16 cellular contexts compared by ENCODE assay signal in the genomic region with DNA sequence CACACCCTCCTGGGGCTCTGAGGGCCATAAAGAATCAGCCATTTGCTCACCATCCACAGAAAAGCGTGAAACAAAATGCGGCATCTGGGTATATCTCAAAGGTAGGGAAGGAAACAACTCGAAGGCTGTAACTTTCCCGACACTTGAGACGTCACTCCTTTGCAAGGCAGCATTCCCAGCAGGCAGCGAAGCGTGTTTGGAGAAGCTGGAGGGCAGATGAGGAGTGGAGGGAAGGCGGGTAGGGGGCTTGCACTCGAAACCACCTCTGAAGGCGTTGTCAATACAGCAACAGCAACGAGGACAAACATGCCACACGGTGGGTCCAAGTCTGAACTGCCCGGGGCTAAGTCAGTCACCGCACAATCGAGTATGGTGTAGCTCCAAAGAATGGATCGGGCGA.
"Had no signal": no experiment of that assay in that cellular context is flagged by ENCODE, and none has a peak within 500 bp of the region (broad histone marks: within the 10 kb centered on the region; RNA-seq: fewer than 3 reads in every experiment).

No MANE protein-coding gene starts in this region.

- DNase-seq: activated CD4-positive, alpha-beta memory T cell treated with anti-CD3 and anti-CD28 coated beads, Interleukin-2, amount 10 ng/mL, durations not matched to agents 7 days and 5 days; activated CD4-positive, alpha-beta T cell treated with anti-CD3 and anti-CD28 coated beads, Interleukin-2, amount 10 ng/mL, durations not matched to agents 24 days and 14 days; activated effector memory CD4-positive, alpha-beta T cell treated with Interleukin-2 at 50 U/mL for 16 hours; activated naive CD4-positive, alpha-beta T cell treated with anti-CD3 and anti-CD28 coated beads for 36 hours; activated T-cell treated with anti-CD3 and anti-CD28 coated beads, Interleukin-2, amount 50 U/mL, for 72 hours; amygdala; head of caudate nucleus; islet precursor cell; left ventricle myocardium inferior; naive thymus-derived CD4-positive, alpha-beta T cell; posterior cingulate gyrus; stimulated activated CD4-positive, alpha-beta T cell treated with anti-CD3 and anti-CD28 coated beads, Interleukin-4, amount 100 ng/mL, for 24 hours; stimulated activated naive CD4-positive, alpha-beta T cell treated with Interleukin-2 at 50 U/mL for 16 hours; upper lobe of right lung had no signal

- H3K27ac Mint-ChIP-seq: activated CD4-positive, alpha-beta memory T cell treated with anti-CD3 and anti-CD28 coated beads, Interleukin-2, amount 10 ng/mL, durations not matched to agents 7 days and 5 days; activated CD4-positive, alpha-beta T cell treated with anti-CD3 and anti-CD28 coated beads, Interleukin-2, amount 10 ng/mL, durations not matched to agents 24 days and 14 days; activated naive CD4-positive, alpha-beta T cell treated with anti-CD3 and anti-CD28 coated beads for 36 hours; activated T-cell treated with anti-CD3 and anti-CD28 coated beads, Interleukin-2, amount 50 U/mL, for 72 hours; naive thymus-derived CD4-positive, alpha-beta T cell had no signal

- ATAC-seq: activated CD4-positive, CD25-positive, alpha-beta regulatory T cell treated with anti-CD3 and anti-CD28 coated beads, Interleukin-2, amount 50 U/mL, for 24 hours; activated T-cell treated with anti-CD3 and anti-CD28 coated beads, Interleukin-2, amount 50 U/mL, for 72 hours; gastroesophageal sphincter; naive thymus-derived CD4-positive, alpha-beta T cell had no signal

- H3K4me1 Mint-ChIP-seq: activated CD4-positive, alpha-beta memory T cell treated with anti-CD3 and anti-CD28 coated beads, Interleukin-2, amount 10 ng/mL, durations not matched to agents 7 days and 5 days; activated CD4-positive, alpha-beta T cell treated with anti-CD3 and anti-CD28 coated beads, Interleukin-2, amount 10 ng/mL, durations not matched to agents 24 days and 14 days had no signal

- H3K9me3 Mint-ChIP-seq: activated CD4-positive, alpha-beta memory T cell treated with anti-CD3 and anti-CD28 coated beads, Interleukin-2, amount 10 ng/mL, durations not matched to agents 7 days and 5 days; activated CD4-positive, alpha-beta T cell treated with anti-CD3 and anti-CD28 coated beads, Interleukin-2, amount 10 ng/mL, durations not matched to agents 24 days and 14 days; activated naive CD4-positive, alpha-beta T cell treated with anti-CD3 and anti-CD28 coated beads for 36 hours; activated T-cell treated with anti-CD3 and anti-CD28 coated beads, Interleukin-2, amount 50 U/mL, for 72 hours; naive thymus-derived CD4-positive, alpha-beta T cell had no signal

- H3K27me3 Mint-ChIP-seq: activated CD4-positive, alpha-beta memory T cell treated with anti-CD3 and anti-CD28 coated beads, Interleukin-2, amount 10 ng/mL, durations not matched to agents 7 days and 5 days; activated CD4-positive, alpha-beta T cell treated with anti-CD3 and anti-CD28 coated beads, Interleukin-2, amount 10 ng/mL, durations not matched to agents 24 days and 14 days; naive thymus-derived CD4-positive, alpha-beta T cell had no signal

- H3K4me3 Mint-ChIP-seq: activated CD4-positive, alpha-beta memory T cell treated with anti-CD3 and anti-CD28 coated beads, Interleukin-2, amount 10 ng/mL, durations not matched to agents 7 days and 5 days; activated CD4-positive, alpha-beta T cell treated with anti-CD3 and anti-CD28 coated beads, Interleukin-2, amount 10 ng/mL, durations not matched to agents 24 days and 14 days; activated naive CD4-positive, alpha-beta T cell treated with anti-CD3 and anti-CD28 coated beads for 36 hours; activated T-cell treated with anti-CD3 and anti-CD28 coated beads, Interleukin-2, amount 50 U/mL, for 72 hours; naive thymus-derived CD4-positive, alpha-beta T cell had no signal
